Comparison of ENCODE assay signal across 8 cellular contexts in genomic region chr21:29076731-29077640, GRCh38. TPM values are rescaled to one million over a fixed set of nuclear protein-coding genes. Genes with fewer than 3 reads are reported as not detected.
DNase-seq lines count a peak whose midpoint lies in the region; ATAC-seq, FAIRE-seq and TF ChIP-seq lines count a peak whose summit lies in the region.
"Not testable (repeated sequence)": the region's sequence is repeated elsewhere in the genome, so short reads cannot be mapped to it uniquely, and the experiment has no call there.

No MANE protein-coding gene starts in this region.

- not testable (repeated sequence) for H4K20me1 ChIP-seq in HepG2 (ENCODE audit: insufficient read depth, low read length)

- POLR2A ChIA-PET in HepG2 (lab: Yijun Ruan, JAX), result interaction anchor here (0.7 kb wide), 1 partner anchor 85 kb away, joined by 3 read pairs; the partner anchor contains the start of gene LTN1

- not testable (repeated sequence) for H3K27me3 ChIP-seq in HepG2 (ENCODE audit: control insufficient read depth in 1 of 2, insufficient read depth in 2 of 2, low read length in 2 of 2); skeletal muscle tissue (ENCODE audit: control insufficient read depth in 3 of 3, insufficient read depth in 3 of 3, low read length in 3 of 3); thymus (ENCODE audit: control insufficient read depth, insufficient read depth)

- peaks cover 18% of the 10 kb centered on the region for H3K36me3 Mint-ChIP-seq in T-helper 2 cell treated with Interferon-gamma antibody and Interleukin-4, amounts not matched to agents 5 μg/mL and 100 μg/mL, for 36 hours (ENCODE audit: low read depth)
- peaks cover 27% of the 10 kb centered on the region for H3K36me3 Mint-ChIP-seq in activated T-helper 2 cell treated with anti-CD3 and anti-CD28 coated beads, Interferon-gamma antibody, Interleukin-2, Interleukin-4, amounts not matched to agents 10 μg/mL and 5 μg/mL and 100 μg/mL, durations not matched to agents 14 hours and 24 hours and 36 hours (ENCODE audit: low read depth)

- not testable (repeated sequence) for H3K9ac ChIP-seq in HepG2 (ENCODE audit: insufficient read depth, low read depth, low read length)
- peak overlapping the region; percentile 25 to 79 (median 71) for H3K9ac ChIP-seq in skeletal muscle tissue (ENCODE audit: low read depth in 1 of 3, low read length in 3 of 3)

- TF ChIP-seq POLR2A in HepG2 (IDR thresholded peaks at IDR 0.05; ENCODE audit: insufficient read depth in 1 of 2, low read depth in 2 of 2, low read length in 2 of 2), result not testable (repeated sequence)

- not testable (repeated sequence) for FAIRE-seq in HepG2 (lab: Jason Lieb, UNC)

- BruUV-seq in HepG2 (replicated peaks; lab: Mats Ljungman, UMichigan), result not testable (repeated sequence)

- not testable (repeated sequence) for H3K36me3 ChIP-seq in HepG2 (replicated peaks in 1 of 2; ENCODE audit: control insufficient read depth in 1 of 2, insufficient read depth in 2 of 2, low read length in 2 of 2); skeletal muscle tissue (ENCODE audit: control insufficient read depth in 3 of 3, insufficient read depth in 3 of 3, low read length in 3 of 3); thymus (ENCODE audit: control insufficient read depth, insufficient read depth)

- peak overlapping the region; percentile 94 for H3K27ac Mint-ChIP-seq in T-helper 2 cell treated with Interferon-gamma antibody and Interleukin-4, amounts not matched to agents 5 μg/mL and 100 μg/mL, for 36 hours
- H3K27ac Mint-ChIP-seq in activated T-helper 2 cell treated with anti-CD3 and anti-CD28 coated beads, Interferon-gamma antibody, Interleukin-2, Interleukin-4, amounts not matched to agents 10 μg/mL and 5 μg/mL and 100 μg/mL, durations not matched to agents 14 hours and 24 hours and 36 hours, result peak overlapping the region; percentile 93

- CTCF ChIA-PET in HepG2 (lab: Yijun Ruan, JAX; ENCODE audit: low intra/inter-chr PET ratio, low total read pairs), result not testable (repeated sequence)

- H3K4me1 Mint-ChIP-seq in T-helper 2 cell treated with Interferon-gamma antibody and Interleukin-4, amounts not matched to agents 5 μg/mL and 100 μg/mL, for 36 hours (ENCODE audit: low read depth), result peaks cover 52% of the 10 kb centered on the region
- peaks cover 57% of the 10 kb centered on the region for H3K4me1 Mint-ChIP-seq in activated T-helper 2 cell treated with anti-CD3 and anti-CD28 coated beads, Interferon-gamma antibody, Interleukin-2, Interleukin-4, amounts not matched to agents 10 μg/mL and 5 μg/mL and 100 μg/mL, durations not matched to agents 14 hours and 24 hours and 36 hours (ENCODE audit: low read depth)

- not testable (repeated sequence) for TF ChIP-seq CTCF in HepG2 (CRISPR knock-in tag; IDR thresholded peaks at IDR 0.05)

- intact Hi-C loops in activated T-helper 2 cell treated with anti-CD3 and anti-CD28 coated beads, Interferon-gamma antibody, Interleukin-2, Interleukin-4, amounts not matched to agents 10 μg/mL and 5 μg/mL and 100 μg/mL, durations not matched to agents 14 hours and 24 hours and 36 hours (cut with micrococcal nuclease), result loop anchor here (5.0 kb wide), 1 partner anchor 120 kb away; no protein-coding TSS in a partner anchor
- intact Hi-C loops in HepG2 (cut with micrococcal nuclease; ENCODE audit: unreplicated experiment), result not testable (repeated sequence)

- peak overlapping the region; percentile 86 for H3K4me3 Mint-ChIP-seq in T-helper 2 cell treated with Interferon-gamma antibody and Interleukin-4, amounts not matched to agents 5 μg/mL and 100 μg/mL, for 36 hours
- H3K4me3 Mint-ChIP-seq in activated T-helper 2 cell treated with anti-CD3 and anti-CD28 coated beads, Interferon-gamma antibody, Interleukin-2, Interleukin-4, amounts not matched to agents 10 μg/mL and 5 μg/mL and 100 μg/mL, durations not matched to agents 14 hours and 24 hours and 36 hours (ENCODE audit: low read depth), result peak overlapping the region; percentile 82

- not testable (repeated sequence) for H3K9me3 Mint-ChIP-seq in T-helper 2 cell treated with Interferon-gamma antibody and Interleukin-4, amounts not matched to agents 5 μg/mL and 100 μg/mL, for 36 hours; activated T-helper 2 cell treated with anti-CD3 and anti-CD28 coated beads, Interferon-gamma antibody, Interleukin-2, Interleukin-4, amounts not matched to agents 10 μg/mL and 5 μg/mL and 100 μg/mL, durations not matched to agents 14 hours and 24 hours and 36 hours

- TF ChIP-seq RAD21 in HepG2 (CRISPR knock-in tag; IDR thresholded peaks at IDR 0.05), result not testable (repeated sequence)

- DNase-seq in ELR (ENCODE audit: low read depth) (peak; percentile 32), NCI-H146 (lab: John Stamatoyannopoulos, UW) (peak; percentile 61)
- peak; percentile 79 for DNase-seq in T-helper 2 cell treated with Interferon-gamma antibody and Interleukin-4, amounts not matched to agents 5 μg/mL and 100 μg/mL, for 36 hours (ENCODE audit: low spot score)
- peak; percentile 79 for DNase-seq in activated T-helper 2 cell treated with anti-CD3 and anti-CD28 coated beads, Interferon-gamma antibody, Interleukin-2, Interleukin-4, amounts not matched to agents 10 μg/mL and 5 μg/mL and 100 μg/mL, durations not matched to agents 14 hours and 24 hours and 36 hours (ENCODE audit: low spot score)
- DNase-seq in effector CD8-positive, alpha-beta T cell (lab: John Stamatoyannopoulos, UW), result peak; percentile 69
- not testable (repeated sequence) for DNase-seq in HepG2 (ENCODE audit: low spot score)

- H3K4me1 ChIP-seq in HepG2 (ENCODE audit: insufficient read depth, low read length) (peaks cover 40% of the 10 kb centered on the region), skeletal muscle tissue (ENCODE audit: control insufficient read depth in 3 of 3, insufficient read depth in 3 of 3, low read length in 3 of 3) (peaks cover 5 to 15% (median 11%) of the 10 kb centered on the region in 3 donors)
- not testable (repeated sequence) for H3K4me1 ChIP-seq in thymus (ENCODE audit: control insufficient read depth, insufficient read depth, low read length)

- 92% methylated on average over 20 of the region's 50 CpGs for WGBS in HepG2 (ENCODE audit: low lambda C conversion rate)
- 50% methylated on average over 50 of the region's 50 CpGs for WGBS in thymus

- not testable (repeated sequence) for H2AFZ ChIP-seq in HepG2 (ENCODE audit: low read length)

- H3K27ac ChIP-seq in HepG2 (ENCODE audit: extremely low read length, insufficient read depth, low read length), result not testable (repeated sequence)
- H3K27ac ChIP-seq in skeletal muscle tissue (ENCODE audit: low read depth, low read length) (peak overlapping the region; percentile 65), thymus (ENCODE audit: low read depth) (peak overlapping the region; percentile 86)

- in situ Hi-C loops in HepG2 (cut with HindIII; ENCODE audit: extremely low pct_ligation_motif_present, low pct_unique_long_range_greater_than_20kb), result loop anchor here (25.0 kb wide), 2 partner anchors 760 to 2010 kb away; no protein-coding TSS in a partner anchor

- TF ChIP-seq EP300 in HepG2 (IDR thresholded peaks at IDR 0.05; ENCODE audit: low read depth in 2 of 2, low read length in 2 of 2); HepG2 (CRISPR knock-in tag; IDR thresholded peaks at IDR 0.05; ENCODE audit: borderline replicate concordance): not testable (repeated sequence)

- H3K9me3 ChIP-seq in HepG2 (ENCODE audit: low read length); skeletal muscle tissue (ENCODE audit: control insufficient read depth in 3 of 3, low read length in 3 of 3); thymus (ENCODE audit: control insufficient read depth): not testable (repeated sequence)

- not testable (repeated sequence) for ATAC-seq in HepG2

- H3K79me2 ChIP-seq in HepG2 (ENCODE audit: insufficient read depth, low read length), result peaks cover 15% of the 10 kb centered on the region

- H3K4me3 ChIP-seq in HepG2 (replicated peaks in 1 of 3; ENCODE audit: insufficient read depth in 1 of 3, low read depth in 2 of 3, low read length in 3 of 3), result not testable (repeated sequence)
- peak overlapping the region; percentile 57 to 68 (median 64) for H3K4me3 ChIP-seq in skeletal muscle tissue (ENCODE audit: low read length in 3 of 3)
- peak overlapping the region; percentile 41 for H3K4me3 ChIP-seq in thymus (ENCODE audit: low read length)

- H3K4me2 ChIP-seq in HepG2 (ENCODE audit: low read depth, low read length), result not testable (repeated sequence)

- not testable (repeated sequence) for H3K27me3 Mint-ChIP-seq in T-helper 2 cell treated with Interferon-gamma antibody and Interleukin-4, amounts not matched to agents 5 μg/mL and 100 μg/mL, for 36 hours (ENCODE audit: low read depth); activated T-helper 2 cell treated with anti-CD3 and anti-CD28 coated beads, Interferon-gamma antibody, Interleukin-2, Interleukin-4, amounts not matched to agents 10 μg/mL and 5 μg/mL and 100 μg/mL, durations not matched to agents 14 hours and 24 hours and 36 hours (ENCODE audit: low read depth)

RNA-seq across cellular contexts. Expression of gene CCT8, which starts 3.5 kb away (rescaled TPM):
- 366 and 387 TPM in 2 replicates for total RNA-seq in activated T-helper 2 cell treated with anti-CD3 and anti-CD28 coated beads, Interferon-gamma antibody, Interleukin-2, Interleukin-4, amounts not matched to agents 10 μg/mL and 5 μg/mL and 100 μg/mL, durations not matched to agents 14 hours and 24 hours and 36 hours
- total RNA-seq in HepG2 (2016; rRNA removed; fragmentation: Illumina TruSeq; extraction: Trizol) (325 and 538 TPM in 2 replicates), skeletal muscle tissue (176 TPM)
- total RNA-seq in HepG2 (2016; cell fraction: cytosol; rRNA removed; fragmentation: Illumina TruSeq; extraction: Trizol; ENCODE audit: low read depth), result 81.4 and 96.3 TPM in 2 replicates
- 336 and 530 TPM in 2 replicates for total RNA-seq in HepG2 (2016; cell fraction: insoluble cytoplasmic fraction; rRNA removed; fragmentation: Illumina TruSeq; extraction: Trizol)
- 134 and 165 TPM in 2 replicates for total RNA-seq in HepG2 (2016; cell fraction: membrane; rRNA removed; fragmentation: Illumina TruSeq; extraction: Trizol)
- total RNA-seq in HepG2 (2016; cell fraction: nucleus; rRNA removed; fragmentation: Illumina TruSeq; extraction: Trizol), result 137 and 155 TPM in 2 replicates
- polyA plus RNA-seq in HepG2 (2011; rRNA removed) (87.0 and 127 TPM in 2 replicates), thymus (128 TPM)
- polyA plus RNA-seq in HepG2 (2011; cell fraction: cytosol; rRNA removed), result 80.0 and 97.4 TPM in 2 replicates
- polyA plus RNA-seq in HepG2 (2011; cell fraction: nucleus; rRNA removed), result 53.9 and 70.6 TPM in 2 replicates
- 174 and 217 TPM in 2 replicates for polyA plus RNA-seq in HepG2 (2012)
- 45.9 and 52.2 TPM in 2 replicates for polyA plus RNA-seq in HepG2 (2016; cell fraction: cytosol; fragmentation: Illumina TruSeq; extraction: Trizol; ENCODE audit: low read depth)
- 406 and 427 TPM in 2 replicates for polyA plus RNA-seq in HepG2 (2016; cell fraction: insoluble cytoplasmic fraction; fragmentation: Illumina TruSeq; extraction: Trizol; ENCODE audit: low read depth)
- polyA plus RNA-seq in HepG2 (2016; cell fraction: membrane; fragmentation: Illumina TruSeq; extraction: Trizol; ENCODE audit: low read depth), result 80.8 and 98.2 TPM in 2 replicates
- polyA plus RNA-seq in HepG2 (2016; cell fraction: nucleus; fragmentation: Illumina TruSeq; extraction: Trizol; ENCODE audit: insufficient read depth, low read depth), result 196 and 213 TPM in 2 replicates
- polyA minus RNA-seq in HepG2 (2011; rRNA and poly(A)+ RNA removed; ENCODE audit: low replicate concordance), result 56.7 and 122 TPM in 2 replicates
- polyA minus RNA-seq in HepG2 (2011; cell fraction: cytosol; rRNA and poly(A)+ RNA removed), result 110 and 112 TPM in 2 replicates
- polyA minus RNA-seq in HepG2 (2011; cell fraction: nucleus; rRNA and poly(A)+ RNA removed), result 74.0 and 108 TPM in 2 replicates

RNA-seq across cellular contexts. Expression of gene USP16, which starts 52.5 kb away (rescaled TPM):
- total RNA-seq in activated T-helper 2 cell treated with anti-CD3 and anti-CD28 coated beads, Interferon-gamma antibody, Interleukin-2, Interleukin-4, amounts not matched to agents 10 μg/mL and 5 μg/mL and 100 μg/mL, durations not matched to agents 14 hours and 24 hours and 36 hours, result 40.9 and 44.1 TPM in 2 replicates
- 46.9 and 72.4 TPM in 2 replicates for total RNA-seq in HepG2 (2016; rRNA removed; fragmentation: Illumina TruSeq; extraction: Trizol)
- total RNA-seq in HepG2 (2016; cell fraction: cytosol; rRNA removed; fragmentation: Illumina TruSeq; extraction: Trizol; ENCODE audit: low read depth), result 8.2 and 9.5 TPM in 2 replicates
- 46.8 and 73.9 TPM in 2 replicates for total RNA-seq in HepG2 (2016; cell fraction: insoluble cytoplasmic fraction; rRNA removed; fragmentation: Illumina TruSeq; extraction: Trizol)
- 25.9 and 27.0 TPM in 2 replicates for total RNA-seq in HepG2 (2016; cell fraction: membrane; rRNA removed; fragmentation: Illumina TruSeq; extraction: Trizol)
- 31.9 and 37.3 TPM in 2 replicates for total RNA-seq in HepG2 (2016; cell fraction: nucleus; rRNA removed; fragmentation: Illumina TruSeq; extraction: Trizol)
- 12.0 and 16.5 TPM in 2 replicates for polyA plus RNA-seq in HepG2 (2011; rRNA removed)
- 4.6 and 7.2 TPM in 2 replicates for polyA plus RNA-seq in HepG2 (2011; cell fraction: cytosol; rRNA removed)
- 10.3 and 11.5 TPM in 2 replicates for polyA plus RNA-seq in HepG2 (2011; cell fraction: nucleus; rRNA removed)
- 20.8 and 28.1 TPM in 2 replicates for polyA plus RNA-seq in HepG2 (2012)
- polyA plus RNA-seq in HepG2 (2016; cell fraction: cytosol; fragmentation: Illumina TruSeq; extraction: Trizol; ENCODE audit: low read depth), result 3.3 and 3.5 TPM in 2 replicates
- polyA plus RNA-seq in HepG2 (2016; cell fraction: insoluble cytoplasmic fraction; fragmentation: Illumina TruSeq; extraction: Trizol; ENCODE audit: low read depth), result 48.3 and 53.1 TPM in 2 replicates
- polyA plus RNA-seq in HepG2 (2016; cell fraction: membrane; fragmentation: Illumina TruSeq; extraction: Trizol; ENCODE audit: low read depth), result 8.0 and 9.3 TPM in 2 replicates
- polyA plus RNA-seq in HepG2 (2016; cell fraction: nucleus; fragmentation: Illumina TruSeq; extraction: Trizol; ENCODE audit: insufficient read depth, low read depth), result 41.1 and 44.1 TPM in 2 replicates
- polyA minus RNA-seq in HepG2 (2011; rRNA and poly(A)+ RNA removed; ENCODE audit: low replicate concordance), result 4.9 and 7.5 TPM in 2 replicates
- 10.9 and 11.0 TPM in 2 replicates for polyA minus RNA-seq in HepG2 (2011; cell fraction: cytosol; rRNA and poly(A)+ RNA removed)
- polyA minus RNA-seq in HepG2 (2011; cell fraction: nucleus; rRNA and poly(A)+ RNA removed), result 29.6 and 30.9 TPM in 2 replicates
- 17.2 TPM for total RNA-seq in skeletal muscle tissue
- 45.3 TPM for polyA plus RNA-seq in thymus

RNA-seq across cellular contexts. Expression of gene MAP3K7CL, which starts 53.5 kb away (rescaled TPM):
- 3.3 and 3.9 TPM in 2 replicates for total RNA-seq in activated T-helper 2 cell treated with anti-CD3 and anti-CD28 coated beads, Interferon-gamma antibody, Interleukin-2, Interleukin-4, amounts not matched to agents 10 μg/mL and 5 μg/mL and 100 μg/mL, durations not matched to agents 14 hours and 24 hours and 36 hours
- total RNA-seq in HepG2 (2016; rRNA removed; fragmentation: Illumina TruSeq; extraction: Trizol), result 0.15 TPM in 1 of 2 replicates, not detected in the other
- total RNA-seq in HepG2 (2016; cell fraction: cytosol; rRNA removed; fragmentation: Illumina TruSeq; extraction: Trizol; ENCODE audit: low read depth), result not detected in 2 replicates
- 0.37 TPM in 1 of 2 replicates, not detected in the other for total RNA-seq in HepG2 (2016; cell fraction: insoluble cytoplasmic fraction; rRNA removed; fragmentation: Illumina TruSeq; extraction: Trizol)
- total RNA-seq in HepG2 (2016; cell fraction: membrane; rRNA removed; fragmentation: Illumina TruSeq; extraction: Trizol), result not detected in 2 replicates
- total RNA-seq in HepG2 (2016; cell fraction: nucleus; rRNA removed; fragmentation: Illumina TruSeq; extraction: Trizol), result not detected in 2 replicates
- polyA plus RNA-seq in HepG2 (2011; rRNA removed), result 0.04 TPM in 1 of 2 replicates, not detected in the other
- polyA plus RNA-seq in HepG2 (2011; cell fraction: cytosol; rRNA removed), result 0.04 TPM in 1 of 2 replicates, not detected in the other
- not detected in 2 replicates for polyA plus RNA-seq in HepG2 (2011; cell fraction: nucleus; rRNA removed)
- polyA plus RNA-seq in HepG2 (2012), result not detected in 2 replicates
- 0.18 TPM in 1 of 2 replicates, not detected in the other for polyA plus RNA-seq in HepG2 (2016; cell fraction: cytosol; fragmentation: Illumina TruSeq; extraction: Trizol; ENCODE audit: low read depth)
- not detected in 2 replicates for polyA plus RNA-seq in HepG2 (2016; cell fraction: insoluble cytoplasmic fraction; fragmentation: Illumina TruSeq; extraction: Trizol; ENCODE audit: low read depth)
- polyA plus RNA-seq in HepG2 (2016; cell fraction: membrane; fragmentation: Illumina TruSeq; extraction: Trizol; ENCODE audit: low read depth), result 0.13 and 0.19 TPM in 2 replicates
- polyA plus RNA-seq in HepG2 (2016; cell fraction: nucleus; fragmentation: Illumina TruSeq; extraction: Trizol; ENCODE audit: insufficient read depth, low read depth), result not detected in 2 replicates
- 5.5 TPM in 1 of 2 replicates, not detected in the other for polyA minus RNA-seq in HepG2 (2011; rRNA and poly(A)+ RNA removed; ENCODE audit: low replicate concordance)
- polyA minus RNA-seq in HepG2 (2011; cell fraction: cytosol; rRNA and poly(A)+ RNA removed), result not detected in 2 replicates
- polyA minus RNA-seq in HepG2 (2011; cell fraction: nucleus; rRNA and poly(A)+ RNA removed), result not detected in 2 replicates
- total RNA-seq in skeletal muscle tissue, result 37.6 TPM
- 14.2 TPM for polyA plus RNA-seq in thymus

RNA-seq across cellular contexts. Expression of gene RWDD2B, which starts 57.8 kb away (rescaled TPM):
- 9.2 and 9.4 TPM in 2 replicates for total RNA-seq in activated T-helper 2 cell treated with anti-CD3 and anti-CD28 coated beads, Interferon-gamma antibody, Interleukin-2, Interleukin-4, amounts not matched to agents 10 μg/mL and 5 μg/mL and 100 μg/mL, durations not matched to agents 14 hours and 24 hours and 36 hours
- total RNA-seq in HepG2 (2016; rRNA removed; fragmentation: Illumina TruSeq; extraction: Trizol) (20.9 and 28.3 TPM in 2 replicates), skeletal muscle tissue (12.5 TPM)
- 10.0 and 11.2 TPM in 2 replicates for total RNA-seq in HepG2 (2016; cell fraction: cytosol; rRNA removed; fragmentation: Illumina TruSeq; extraction: Trizol; ENCODE audit: low read depth)
- 22.0 and 27.5 TPM in 2 replicates for total RNA-seq in HepG2 (2016; cell fraction: insoluble cytoplasmic fraction; rRNA removed; fragmentation: Illumina TruSeq; extraction: Trizol)
- 28.3 and 28.6 TPM in 2 replicates for total RNA-seq in HepG2 (2016; cell fraction: membrane; rRNA removed; fragmentation: Illumina TruSeq; extraction: Trizol)
- 9.7 and 10.9 TPM in 2 replicates for total RNA-seq in HepG2 (2016; cell fraction: nucleus; rRNA removed; fragmentation: Illumina TruSeq; extraction: Trizol)
- polyA plus RNA-seq in HepG2 (2011; rRNA removed) (9.3 and 9.9 TPM in 2 replicates), thymus (16.7 TPM)
- polyA plus RNA-seq in HepG2 (2011; cell fraction: cytosol; rRNA removed), result 4.6 and 6.6 TPM in 2 replicates
- polyA plus RNA-seq in HepG2 (2011; cell fraction: nucleus; rRNA removed), result 2.5 and 3.6 TPM in 2 replicates
- 8.4 and 13.0 TPM in 2 replicates for polyA plus RNA-seq in HepG2 (2012)
- 13.0 and 14.8 TPM in 2 replicates for polyA plus RNA-seq in HepG2 (2016; cell fraction: cytosol; fragmentation: Illumina TruSeq; extraction: Trizol; ENCODE audit: low read depth)
- polyA plus RNA-seq in HepG2 (2016; cell fraction: insoluble cytoplasmic fraction; fragmentation: Illumina TruSeq; extraction: Trizol; ENCODE audit: low read depth), result 31.8 and 32.4 TPM in 2 replicates
- 25.4 and 26.8 TPM in 2 replicates for polyA plus RNA-seq in HepG2 (2016; cell fraction: membrane; fragmentation: Illumina TruSeq; extraction: Trizol; ENCODE audit: low read depth)
- polyA plus RNA-seq in HepG2 (2016; cell fraction: nucleus; fragmentation: Illumina TruSeq; extraction: Trizol; ENCODE audit: insufficient read depth, low read depth), result 16.3 and 18.5 TPM in 2 replicates
- polyA minus RNA-seq in HepG2 (2011; rRNA and poly(A)+ RNA removed; ENCODE audit: low replicate concordance), result 2.7 and 14.4 TPM in 2 replicates
- polyA minus RNA-seq in HepG2 (2011; cell fraction: cytosol; rRNA and poly(A)+ RNA removed), result 4.1 and 5.6 TPM in 2 replicates
- polyA minus RNA-seq in HepG2 (2011; cell fraction: nucleus; rRNA and poly(A)+ RNA removed), result 3.7 and 5.5 TPM in 2 replicates
